In genomic region chr14:23108169-23108568, GRCh38 we compare ENCODE assay signal across 5 cellular contexts. TPM values are rescaled to one million over a fixed set of nuclear protein-coding genes. Genes with fewer than 3 reads are reported as not detected.
"Had no signal": no experiment of that assay in that cellular context is flagged by ENCODE, and none has a peak within 500 bp of the region (broad histone marks: within the 10 kb centered on the region; RNA-seq: fewer than 3 reads in every experiment).

No MANE protein-coding gene starts in this region.

RNA-seq across cellular contexts. Expression of gene CIROP, which starts 3.4 kb away (rescaled TPM):
- total RNA-seq: HT-29, M059J, Right ventricle myocardium superior, SJSA1 had no signal

RNA-seq across cellular contexts. Expression of gene CEBPE, which starts 10.9 kb away (rescaled TPM):
- total RNA-seq: HT-29, IMR-90, M059J, Right ventricle myocardium superior, SJSA1 had no signal
